In genomic region chr11:131985769-131986393, GRCh38 we compare ENCODE assay signal across 14 cellular contexts.
"Had no signal": no experiment of that assay in that cellular context is flagged by ENCODE, and none has a peak within 500 bp of the region (broad histone marks: within the 10 kb centered on the region; RNA-seq: fewer than 3 reads in every experiment).

No MANE protein-coding gene starts in this region.

- H3K4me3 ChIP-seq: thoracic aorta had no signal

- DNase-seq: activated CD4-positive, CD25-positive, alpha-beta regulatory T cell treated with anti-CD3 and anti-CD28 coated beads, Interleukin-2, amount 50 U/mL, for 72 hours; activated CD8-positive, alpha-beta memory T cell treated with anti-CD3 and anti-CD28 coated beads for 24 hours; activated CD8-positive, alpha-beta memory T cell treated with anti-CD3 and anti-CD28 coated beads, Interleukin-2, amount 50 U/mL, for 48 hours; activated effector memory CD4-positive, alpha-beta T cell treated with Interleukin-2 at 50 U/mL for 16 hours; activated T-cell treated with anti-CD3 and anti-CD28 coated beads, Interleukin-2, amount 50 U/mL, for 48 hours; effector memory CD4-positive, alpha-beta T cell; midbrain; nephron progenitor cell; nucleus accumbens; stimulated activated naive B cell treated with anti-CD40 and anti-IgM and Interleukin-4, amounts not matched to agents 10 μg/mL and 1 μg/mL and 100 μg/mL, for 72 hours; T1000 had no signal

- ATAC-seq: stimulated activated naive B cell treated with anti-CD40 and anti-IgM and Interleukin-4, amounts not matched to agents 10 μg/mL and 1 μg/mL and 100 μg/mL, for 72 hours had no signal

- H3K36me3 ChIP-seq: thoracic aorta had no signal

- H3K4me3 Mint-ChIP-seq: activated naive CD4-positive, alpha-beta T cell treated with anti-CD3 and anti-CD28 coated beads, Interleukin-2, amount 50 U/mL, for 24 hours; dendritic cell treated with granulocyte-macrophage colony-stimulating factor and Interleukin-4, amounts not matched to agents 40 ng/mL and 50 ng/mL, for 4 days; nephron progenitor cell; stimulated activated naive B cell treated with anti-CD40 and anti-IgM and Interleukin-4, amounts not matched to agents 10 μg/mL and 1 μg/mL and 100 μg/mL, for 72 hours had no signal

- H3K36me3 Mint-ChIP-seq: activated naive CD4-positive, alpha-beta T cell treated with anti-CD3 and anti-CD28 coated beads, Interleukin-2, amount 50 U/mL, for 24 hours; stimulated activated naive B cell treated with anti-CD40 and anti-IgM and Interleukin-4, amounts not matched to agents 10 μg/mL and 1 μg/mL and 100 μg/mL, for 72 hours had no signal

- H3K9me3 ChIP-seq: thoracic aorta had no signal

- H3K27ac Mint-ChIP-seq: activated naive CD4-positive, alpha-beta T cell treated with anti-CD3 and anti-CD28 coated beads, Interleukin-2, amount 50 U/mL, for 24 hours; dendritic cell treated with granulocyte-macrophage colony-stimulating factor and Interleukin-4, amounts not matched to agents 40 ng/mL and 50 ng/mL, for 4 days; nephron progenitor cell; stimulated activated naive B cell treated with anti-CD40 and anti-IgM and Interleukin-4, amounts not matched to agents 10 μg/mL and 1 μg/mL and 100 μg/mL, for 72 hours had no signal

- H3K27me3 Mint-ChIP-seq: activated naive CD4-positive, alpha-beta T cell treated with anti-CD3 and anti-CD28 coated beads, Interleukin-2, amount 50 U/mL, for 24 hours; stimulated activated naive B cell treated with anti-CD40 and anti-IgM and Interleukin-4, amounts not matched to agents 10 μg/mL and 1 μg/mL and 100 μg/mL, for 72 hours had no signal

- H3K4me1 Mint-ChIP-seq: activated naive CD4-positive, alpha-beta T cell treated with anti-CD3 and anti-CD28 coated beads, Interleukin-2, amount 50 U/mL, for 24 hours; stimulated activated naive B cell treated with anti-CD40 and anti-IgM and Interleukin-4, amounts not matched to agents 10 μg/mL and 1 μg/mL and 100 μg/mL, for 72 hours had no signal

- H3K27ac ChIP-seq: thoracic aorta had no signal
